Comparison of ENCODE assay signal across 32 cellular contexts in genomic region chr1:241871031-241871430, GRCh38. TPM values are rescaled to one million over a fixed set of nuclear protein-coding genes. Genes with fewer than 3 reads are reported as not detected.
"Had no signal": no experiment of that assay in that cellular context is flagged by ENCODE, and none has a peak within 500 bp of the region (broad histone marks: within the 10 kb centered on the region; RNA-seq: fewer than 3 reads in every experiment).

No MANE protein-coding gene starts in this region.

- H3K27me3 ChIP-seq: left lung, pancreas, sigmoid colon, spleen, suprapubic skin, tibial artery, upper lobe of right lung had no signal

- FAIRE-seq: pancreas, urothelium cell line had no signal

- ATAC-seq: left colon; left lung; lower lobe of right lung; mucosa of descending colon; naive thymus-derived CD4-positive, alpha-beta T cell; natural killer cell treated with Interleukin-12 subunit alpha and Interleukin-12 subunit beta and Interleukin-15 and Interleukin-18, amount 100 ng/mL, for 72 hours; pancreas; right cardiac atrium; stimulated activated effector memory CD8-positive, alpha-beta T cell treated with anti-CD3 and anti-CD28 coated beads, Interleukin-12 subunit alpha, Interleukin-12 subunit beta, amount 100 ng/mL, for 72 hours; upper lobe of right lung had no signal

- H3K36me3 Mint-ChIP-seq: immature natural killer cell had no signal

- H3K4me3 Mint-ChIP-seq: immature natural killer cell; mesothelial cell of epicardium; naive thymus-derived CD4-positive, alpha-beta T cell; natural killer cell treated with Interleukin-12 subunit alpha and Interleukin-12 subunit beta and Interleukin-15 and Interleukin-18, amount 100 ng/mL, for 72 hours; neural crest cell; stimulated activated effector memory CD8-positive, alpha-beta T cell treated with anti-CD3 and anti-CD28 coated beads, Interleukin-12 subunit alpha, Interleukin-12 subunit beta, amount 100 ng/mL, for 72 hours; stimulated activated naive CD8-positive, alpha-beta T cell treated with anti-CD3 and anti-CD28 coated beads, Interleukin-15, Interleukin-2, amounts not matched to agents 100 ng/mL and 50 ng/mL, for 24 hours had no signal

- H3K36me3 ChIP-seq: left lung, lower lobe of right lung, pancreas, prostate gland, sigmoid colon, suprapubic skin, thoracic aorta, tibial artery, upper lobe of right lung had no signal

- H3K4me1 Mint-ChIP-seq: immature natural killer cell; mesothelial cell of epicardium; neural crest cell; stimulated activated effector memory CD8-positive, alpha-beta T cell treated with anti-CD3 and anti-CD28 coated beads, Interleukin-12 subunit alpha, Interleukin-12 subunit beta, amount 100 ng/mL, for 72 hours had no signal

- H3K9me3 Mint-ChIP-seq: immature natural killer cell; mesothelial cell of epicardium; naive thymus-derived CD4-positive, alpha-beta T cell; natural killer cell treated with Interleukin-12 subunit alpha and Interleukin-12 subunit beta and Interleukin-15 and Interleukin-18, amount 100 ng/mL, for 72 hours; neural crest cell; stimulated activated effector memory CD8-positive, alpha-beta T cell treated with anti-CD3 and anti-CD28 coated beads, Interleukin-12 subunit alpha, Interleukin-12 subunit beta, amount 100 ng/mL, for 72 hours; stimulated activated naive CD8-positive, alpha-beta T cell treated with anti-CD3 and anti-CD28 coated beads, Interleukin-15, Interleukin-2, amounts not matched to agents 100 ng/mL and 50 ng/mL, for 24 hours had no signal

- H3K9me3 ChIP-seq: left lung, lower lobe of right lung, mucosa of descending colon, pancreas, prostate gland, sigmoid colon, spleen, suprapubic skin, thoracic aorta, tibial artery, upper lobe of right lung had no signal

- H3K27me3 Mint-ChIP-seq: naive thymus-derived CD4-positive, alpha-beta T cell; natural killer cell treated with Interleukin-12 subunit alpha and Interleukin-12 subunit beta and Interleukin-15 and Interleukin-18, amount 100 ng/mL, for 72 hours; stimulated activated naive CD8-positive, alpha-beta T cell treated with anti-CD3 and anti-CD28 coated beads, Interleukin-15, Interleukin-2, amounts not matched to agents 100 ng/mL and 50 ng/mL, for 24 hours had no signal

- DNase-seq: hypothalamus; immature natural killer cell; kidney; left colon; left lung; lower lobe of right lung; mammary epithelial cell; mesendoderm; mucosa of descending colon; naive thymus-derived CD4-positive, alpha-beta T cell; nucleus accumbens; pancreas; posterior cingulate gyrus; retina; right cardiac atrium; sigmoid colon; small intestine; spleen; stimulated activated CD4-positive, alpha-beta T cell treated with anti-CD3 and anti-CD28 coated beads, Interleukin-4, amount 100 ng/mL, for 24 hours; stimulated activated naive CD4-positive, alpha-beta T cell; tibial artery; trophoblast cell; upper lobe of right lung had no signal

- H3K4me1 ChIP-seq: left lung, lower lobe of right lung, pancreas, prostate gland, sigmoid colon, spleen, suprapubic skin, tibial artery, upper lobe of right lung had no signal

- H3K27ac Mint-ChIP-seq: immature natural killer cell; mesothelial cell of epicardium; naive thymus-derived CD4-positive, alpha-beta T cell; natural killer cell treated with Interleukin-12 subunit alpha and Interleukin-12 subunit beta and Interleukin-15 and Interleukin-18, amount 100 ng/mL, for 72 hours; stimulated activated effector memory CD8-positive, alpha-beta T cell treated with anti-CD3 and anti-CD28 coated beads, Interleukin-12 subunit alpha, Interleukin-12 subunit beta, amount 100 ng/mL, for 72 hours; stimulated activated naive CD8-positive, alpha-beta T cell treated with anti-CD3 and anti-CD28 coated beads, Interleukin-15, Interleukin-2, amounts not matched to agents 100 ng/mL and 50 ng/mL, for 24 hours had no signal

- H3K4me3 ChIP-seq: left lung, lower lobe of right lung, mucosa of descending colon, pancreas, prostate gland, sigmoid colon, spleen, suprapubic skin, thoracic aorta, tibial artery, upper lobe of right lung had no signal

- H3K27ac ChIP-seq: left lung, lower lobe of right lung, pancreas, prostate gland, sigmoid colon, spleen, suprapubic skin, thoracic aorta, tibial artery, upper lobe of right lung had no signal

RNA-seq across cellular contexts. Expression of gene EXO1, which starts 23.0 kb away (rescaled TPM):
- polyA plus RNA-seq: naive thymus-derived CD4-positive, alpha-beta T cell had no signal
